In genomic region chr4:11130195-11130975, GRCh38 we compare ENCODE assay signal across 14 cellular contexts.
DNase-seq lines count a peak whose midpoint lies in the region; ATAC-seq and TF ChIP-seq lines count a peak whose summit lies in the region.
"Had no signal": no experiment of that assay in that cellular context is flagged by ENCODE, and none has a peak within 500 bp of the region (broad histone marks: within the 10 kb centered on the region; RNA-seq: fewer than 3 reads in every experiment).

No MANE protein-coding gene starts in this region.

- no peak overlapping the region for H3K27ac ChIP-seq in lung (ENCODE audit: low read depth in 1 of 2, low read length in 1 of 2)

- H3K4me3 ChIP-seq in cardiac fibroblast (replicated peaks in 1 of 2; ENCODE audit: low read depth in 2 of 2, low read length in 2 of 2) (no peak overlapping the region), lung (no peak overlapping the region)
- H3K4me3 ChIP-seq: mucosa of descending colon had no signal

- WGBS in lung, 2 donors: 84 to 86% methylated on average over 4 of the region's 4 CpGs

- intact Hi-C loops in activated naive CD4-positive, alpha-beta T cell treated with anti-CD3 and anti-CD28 coated beads for 36 hours (cut with micrococcal nuclease): no loop called here

- peak; percentile 14 for ATAC-seq in lung (ENCODE audit: insufficient read depth, low FRiP score)
- ATAC-seq: activated T-helper 17 cell treated with anti-CD3 and anti-CD28 coated beads, Interleukin-2, amount 50 U/mL, for 72 hours; mucosa of descending colon; stimulated activated effector memory CD8-positive, alpha-beta T cell treated with anti-CD3 and anti-CD28 coated beads, Interleukin-12 subunit alpha, Interleukin-12 subunit beta, amount 100 ng/mL, for 72 hours; T-cell had no signal

- H3K4me1 Mint-ChIP-seq in activated naive CD4-positive, alpha-beta T cell treated with anti-CD3 and anti-CD28 coated beads for 36 hours (ENCODE audit: low read depth): no peaks in the 10 kb centered on the region
- H3K4me1 Mint-ChIP-seq: activated T-helper 17 cell treated with anti-CD3 and anti-CD28 coated beads, Interleukin-2, amount 50 U/mL, for 72 hours had no signal

- no peaks in the 10 kb centered on the region for H3K36me3 Mint-ChIP-seq in activated naive CD4-positive, alpha-beta T cell treated with anti-CD3 and anti-CD28 coated beads for 36 hours (ENCODE audit: low read depth)
- H3K36me3 Mint-ChIP-seq: stimulated activated effector memory CD8-positive, alpha-beta T cell treated with anti-CD3 and anti-CD28 coated beads, Interleukin-12 subunit alpha, Interleukin-12 subunit beta, amount 100 ng/mL, for 72 hours; T-cell had no signal

- peak; percentile 39 for DNase-seq in CMK (ENCODE audit: low read depth)
- peak; percentile 10 for DNase-seq in NCI-H2196 (lab: John Stamatoyannopoulos, UW; ENCODE audit: unreplicated experiment)
- DNase-seq in cardiac fibroblast (ENCODE audit: low read depth in 2 of 2): peak; percentile 59 to 80
- DNase-seq in lung (ENCODE audit: low spot score): no peak
- DNase-seq in NCI-H1694 (lab: John Stamatoyannopoulos, UW): no peak
- DNase-seq in activated CD4-positive, CD25-positive, alpha-beta regulatory T cell treated with anti-CD3 and anti-CD28 coated beads, Interleukin-2, amount 50 U/mL, for 72 hours: no peak
- no peak for DNase-seq in activated naive CD4-positive, alpha-beta T cell treated with anti-CD3 and anti-CD28 coated beads for 36 hours
- DNase-seq in GM20000 (ENCODE audit: low spot score): no peak
- DNase-seq: activated CD4-positive, alpha-beta T cell treated with anti-CD3 and anti-CD28 coated beads, Interleukin-2, amount 50 U/mL, for 4 hours; mucosa of descending colon; stimulated activated CD4-positive, alpha-beta T cell treated with anti-CD3 and anti-CD28 coated beads, Interleukin-4, amount 100 ng/mL, for 1 hour; T-cell had no signal

- no peaks in the 10 kb centered on the region for H3K27me3 ChIP-seq in lung (ENCODE audit: control insufficient read depth, insufficient read depth)

- no peak for TF ChIP-seq CTCF in cardiac fibroblast (IDR thresholded peaks at IDR 0.05; ENCODE audit: low read depth, low read length)
- TF ChIP-seq CTCF in lung (IDR thresholded peaks at IDR 0.05; ENCODE audit: control extremely low read depth, extremely low read depth): no peak
- TF ChIP-seq CTCF in GM20000 (IDR thresholded peaks at IDR 0.05; ENCODE audit: extremely low read depth, missing control alignments): no peak

- peaks cover 5% of the 10 kb centered on the region for H3K27me3 Mint-ChIP-seq in activated naive CD4-positive, alpha-beta T cell treated with anti-CD3 and anti-CD28 coated beads for 36 hours (ENCODE audit: low read depth)

- peaks cover 7% of the 10 kb centered on the region for H3K9me3 Mint-ChIP-seq in activated naive CD4-positive, alpha-beta T cell treated with anti-CD3 and anti-CD28 coated beads for 36 hours

- H3K36me3 ChIP-seq in lung (ENCODE audit: control insufficient read depth in 2 of 2, insufficient read depth in 2 of 2, low read length in 2 of 2): no peaks in the 10 kb centered on the region

- no peaks in the 10 kb centered on the region for H3K9me3 ChIP-seq in lung (ENCODE audit: control insufficient read depth in 2 of 2, insufficient read depth in 1 of 2, low read length in 1 of 2)
- H3K9me3 ChIP-seq: mucosa of descending colon had no signal

- no peak overlapping the region for H3K4me3 Mint-ChIP-seq in activated naive CD4-positive, alpha-beta T cell treated with anti-CD3 and anti-CD28 coated beads for 36 hours
- H3K4me3 Mint-ChIP-seq: activated T-helper 17 cell treated with anti-CD3 and anti-CD28 coated beads, Interleukin-2, amount 50 U/mL, for 72 hours; stimulated activated effector memory CD8-positive, alpha-beta T cell treated with anti-CD3 and anti-CD28 coated beads, Interleukin-12 subunit alpha, Interleukin-12 subunit beta, amount 100 ng/mL, for 72 hours; T-cell had no signal

- H3K27ac Mint-ChIP-seq in activated naive CD4-positive, alpha-beta T cell treated with anti-CD3 and anti-CD28 coated beads for 36 hours: no peak overlapping the region
- H3K27ac Mint-ChIP-seq: activated T-helper 17 cell treated with anti-CD3 and anti-CD28 coated beads, Interleukin-2, amount 50 U/mL, for 72 hours; stimulated activated effector memory CD8-positive, alpha-beta T cell treated with anti-CD3 and anti-CD28 coated beads, Interleukin-12 subunit alpha, Interleukin-12 subunit beta, amount 100 ng/mL, for 72 hours; T-cell had no signal

- CTCF ChIA-PET in activated naive CD4-positive, alpha-beta T cell treated with anti-CD3 and anti-CD28 coated beads for 36 hours (lab: Charles Lee): interaction anchor here (1.2 kb wide), 1 partner anchor 18 kb away, joined by 3 read pairs; no protein-coding TSS in a partner anchor

- no peaks in the 10 kb centered on the region for H3K4me1 ChIP-seq in lung (ENCODE audit: control insufficient read depth in 2 of 2, insufficient read depth in 2 of 2, low read length in 2 of 2)

Comparison
In these comparisons a context has a peak if more than half of its experiments do, and no peak if none do; other contexts are left out.
1. DNase-seq: peak in CMK (single experiment), NCI-H2196 (single experiment) and cardiac fibroblast (2 of 2); none in lung (single experiment), NCI-H1694 (single experiment), activated CD4-positive, CD25-positive, alpha-beta regulatory T cell treated with anti-CD3 and anti-CD28 coated beads, Interleukin-2, amount 50 U/mL, for 72 hours (single experiment), activated naive CD4-positive, alpha-beta T cell treated with anti-CD3 and anti-CD28 coated beads for 36 hours (single experiment) and GM20000 (single experiment).